Comparison of ENCODE assay signal across 12 cellular contexts in genomic region chr10:7507887-7508726, GRCh38.
DNase-seq lines count a peak whose midpoint lies in the region.
"Had no signal": no experiment of that assay in that cellular context is flagged by ENCODE, and none has a peak within 500 bp of the region (broad histone marks: within the 10 kb centered on the region; RNA-seq: fewer than 3 reads in every experiment).

No MANE protein-coding gene starts in this region.

- H3K27ac Mint-ChIP-seq in activated CD4-positive, alpha-beta T cell treated with anti-CD3 and anti-CD28 coated beads, Interleukin-2, amount 10 ng/mL, durations not matched to agents 7 days and 5 days: peak overlapping the region; percentile 86
- H3K27ac Mint-ChIP-seq: nephron progenitor cell had no signal

- H3K4me3 Mint-ChIP-seq in activated CD4-positive, alpha-beta T cell treated with anti-CD3 and anti-CD28 coated beads, Interleukin-2, amount 10 ng/mL, durations not matched to agents 7 days and 5 days: peak overlapping the region; percentile 1
- H3K4me3 Mint-ChIP-seq: nephron progenitor cell had no signal

- peaks cover 59% of the 10 kb centered on the region for H3K4me1 Mint-ChIP-seq in activated CD4-positive, alpha-beta T cell treated with anti-CD3 and anti-CD28 coated beads, Interleukin-2, amount 10 ng/mL, durations not matched to agents 7 days and 5 days

- H3K27me3 Mint-ChIP-seq in activated CD4-positive, alpha-beta T cell treated with anti-CD3 and anti-CD28 coated beads, Interleukin-2, amount 10 ng/mL, durations not matched to agents 7 days and 5 days: no peaks in the 10 kb centered on the region

- peak; percentile 20 for DNase-seq in stimulated activated CD4-positive, alpha-beta T cell treated with anti-CD3 and anti-CD28 coated beads, Interleukin-1b, Interleukin-23, amount 100 ng/mL, for 48 hours
- no peak for DNase-seq in stimulated activated CD4-positive, alpha-beta T cell treated with anti-CD3 and anti-CD28 coated beads, Interleukin-4, amount 100 ng/mL, for 4 hours
- DNase-seq in activated CD4-positive, alpha-beta T cell treated with anti-CD3 and anti-CD28 coated beads, Interleukin-2, amount 10 ng/mL, durations not matched to agents 7 days and 5 days: peak; percentile 60
- DNase-seq in germinal center (ENCODE audit: low spot score): peak; percentile 33
- DNase-seq in inferior parietal cortex (ENCODE audit: extremely low spot score): no peak
- DNase-seq in HT-29 (ENCODE audit: low spot score): no peak
- DNase-seq in NCI-H146 treated with DMSO at 0.1 percent for 48 hours (lab: John Stamatoyannopoulos, UW; ENCODE audit: unreplicated experiment): no peak
- DNase-seq in HCEC 1CT: no peak
- DNase-seq: foreskin keratinocyte, NCI-H1436, NCI-H82, nephron progenitor cell had no signal

- H3K36me3 Mint-ChIP-seq in activated CD4-positive, alpha-beta T cell treated with anti-CD3 and anti-CD28 coated beads, Interleukin-2, amount 10 ng/mL, durations not matched to agents 7 days and 5 days (ENCODE audit: low read depth): peaks cover 51% of the 10 kb centered on the region

- POLR2A ChIA-PET in activated CD4-positive, alpha-beta T cell treated with anti-CD3 and anti-CD28 coated beads, Interleukin-2, amount 10 ng/mL, durations not matched to agents 7 days and 5 days (lab: Charles Lee): no interaction called here

- peaks cover 47% of the 10 kb centered on the region for H3K9me3 Mint-ChIP-seq in activated CD4-positive, alpha-beta T cell treated with anti-CD3 and anti-CD28 coated beads, Interleukin-2, amount 10 ng/mL, durations not matched to agents 7 days and 5 days

- CTCF ChIA-PET in activated CD4-positive, alpha-beta T cell treated with anti-CD3 and anti-CD28 coated beads, Interleukin-2, amount 10 ng/mL, durations not matched to agents 7 days and 5 days (lab: Charles Lee): interaction anchor here (0.7 to 2.1 kb wide), 5 partner anchors 9 to 737 kb away, joined by 3 to 5 read pairs (median 3); no protein-coding TSS in a partner anchor

Comparison
In these comparisons a context has a peak if more than half of its experiments do, and no peak if none do; other contexts are left out.
1. DNase-seq: peak in stimulated activated CD4-positive, alpha-beta T cell treated with anti-CD3 and anti-CD28 coated beads, Interleukin-1b, Interleukin-23, amount 100 ng/mL, for 48 hours (single experiment), activated CD4-positive, alpha-beta T cell treated with anti-CD3 and anti-CD28 coated beads, Interleukin-2, amount 10 ng/mL, durations not matched to agents 7 days and 5 days (single experiment) and germinal center (single experiment); none in stimulated activated CD4-positive, alpha-beta T cell treated with anti-CD3 and anti-CD28 coated beads, Interleukin-4, amount 100 ng/mL, for 4 hours (0 of 2), inferior parietal cortex (single experiment), HT-29 (single experiment), NCI-H146 treated with DMSO at 0.1 percent for 48 hours (single experiment) and HCEC 1CT (single experiment).